Comparison of ENCODE assay signal across 8 cellular contexts in the genomic region with DNA sequence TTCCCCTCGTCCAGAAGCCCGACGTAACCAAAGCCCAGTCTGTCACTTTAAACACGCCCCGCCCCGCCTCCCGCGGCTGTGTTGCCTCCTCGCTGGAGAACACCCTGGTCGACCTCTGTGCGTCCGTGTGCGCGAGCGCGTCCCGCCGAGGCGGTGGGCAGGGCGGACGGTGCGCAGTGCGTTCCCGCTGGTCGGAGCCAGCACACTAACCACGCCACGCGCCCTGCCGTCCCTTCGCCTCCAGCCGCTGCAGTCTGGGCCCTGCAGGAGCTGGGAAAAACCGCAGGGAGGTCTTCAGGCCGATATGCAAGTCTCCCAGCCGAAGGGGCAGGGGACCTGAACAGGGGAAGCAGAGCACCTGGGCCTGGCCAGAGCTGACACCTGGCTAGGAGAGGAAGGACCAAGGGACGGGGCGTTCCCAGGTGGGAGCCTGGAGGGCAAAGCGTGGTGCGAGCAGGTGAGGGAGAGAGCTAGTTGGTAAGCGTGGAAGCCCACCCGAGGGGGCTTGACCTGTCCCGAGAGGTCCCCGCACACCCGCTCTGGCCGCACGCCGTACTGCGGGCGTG. TPM values are rescaled to one million over a fixed set of nuclear protein-coding genes. Genes with fewer than 3 reads are reported as not detected.
A peak's percentile ranks its signal among the peaks of the same experiment; 100 is the strongest.
DNase-seq lines count a peak whose midpoint lies in the region; ATAC-seq and TF ChIP-seq lines count a peak whose summit lies in the region.

No MANE protein-coding gene starts in this region.

- ATAC-seq in activated naive CD4-positive, alpha-beta T cell treated with anti-CD3 and anti-CD28 coated beads, Interleukin-2, amount 50 U/mL, for 72 hours: peak; percentile 22 to 56
- ATAC-seq in aorta (ENCODE audit: low FRiP score) (peak; percentile 34), HG02763 (IDR thresholded peaks at IDR 0.05; ENCODE audit: unreplicated experiment) (no peak)

- POLR2A ChIA-PET in SK-N-SH (lab: Yijun Ruan, JAX): interaction anchor here (0.7 to 1.3 kb wide), 7 partner anchors 10 to 50 kb away, joined by 3 to 5 read pairs (median 3); partner anchors contain the start of genes EDF1, RABL6 and TRAF2

- H3K9me3 Mint-ChIP-seq in activated naive CD4-positive, alpha-beta T cell treated with anti-CD3 and anti-CD28 coated beads, Interleukin-2, amount 50 U/mL, for 72 hours: no peaks in the 10 kb centered on the region

- TF ChIP-seq CTCF in LNCaP clone FGC (IDR thresholded peaks at IDR 0.05; ENCODE audit: control insufficient read depth, extremely low read depth, insufficient read depth): no peak
- no peak for TF ChIP-seq CTCF in SK-N-SH (IDR thresholded peaks at IDR 0.05)
- no peak for TF ChIP-seq CTCF in cardiac muscle cell (IDR thresholded peaks at IDR 0.05; ENCODE audit: low read depth, low read length)

- no peaks in the 10 kb centered on the region for H3K9me3 ChIP-seq in SK-N-SH
- no peaks in the 10 kb centered on the region for H3K9me3 ChIP-seq in cardiac muscle cell (ENCODE audit: low read depth)
- H3K9me3 ChIP-seq in aorta (ENCODE audit: control insufficient read depth, low read length): no peaks in the 10 kb centered on the region

- H3K36me3 Mint-ChIP-seq in activated naive CD4-positive, alpha-beta T cell treated with anti-CD3 and anti-CD28 coated beads, Interleukin-2, amount 50 U/mL, for 72 hours: peaks cover 8 to 23% of the 10 kb centered on the region in 2 donors

- no peaks in the 10 kb centered on the region for H3K27me3 ChIP-seq in SK-N-SH (ENCODE audit: insufficient read depth)
- H3K27me3 ChIP-seq in cardiac muscle cell: no peaks in the 10 kb centered on the region
- H3K27me3 ChIP-seq in aorta (ENCODE audit: control insufficient read depth in 1 of 2, insufficient read depth in 2 of 2, low read length in 1 of 2): no peaks in the 10 kb centered on the region

- no peaks in the 10 kb centered on the region for H3F3A ChIP-seq in SK-N-SH (replicated peaks; ENCODE audit: insufficient read depth)

- H3K79me2 ChIP-seq in SK-N-SH (ENCODE audit: insufficient read depth): peaks cover 23% of the 10 kb centered on the region; the same call in 1 of the 2 replicates

- H3K27ac ChIP-seq in SK-N-SH (ENCODE audit: low read depth in 2 of 2, low read length in 1 of 2): peak overlapping the region; percentile 84 to 98; a peak in 3 of 4 replicates
- peak overlapping the region; percentile 90 for H3K27ac ChIP-seq in cardiac muscle cell
- H3K27ac ChIP-seq in aorta (ENCODE audit: low read depth in 1 of 2, low read length in 2 of 2): no peak overlapping the region

- H3K9ac ChIP-seq in SK-N-SH: peak overlapping the region; percentile 84

- no peaks in the 10 kb centered on the region; the same call in 1 of the 2 replicates for H4K20me1 ChIP-seq in SK-N-SH (ENCODE audit: insufficient read depth)

- TF ChIP-seq EP300 in SK-N-SH (IDR thresholded peaks at IDR 0.05; ENCODE audit: borderline replicate concordance in 1 of 2, low read depth in 1 of 2, low read length in 1 of 2): no peak

- intact Hi-C loops in aorta (cut with DNase I): loop anchor here (2.0 to 10.0 kb wide), 3 partner anchors 39 to 147 kb away; partner anchors contain the start of genes TRAF2 (in 2 of the 2), CLIC3 (in 1 of the 2) and PAXX (in 1 of the 2)

- H2AFZ ChIP-seq in SK-N-SH (ENCODE audit: low read depth): no peak overlapping the region

- peak overlapping the region; percentile 99 for H3K4me3 ChIP-seq in LNCaP clone FGC (ENCODE audit: low read depth, low read length)
- H3K4me3 ChIP-seq in SK-N-SH (ENCODE audit: low read depth in 2 of 2, low read length in 1 of 2): peak overlapping the region; percentile 89 to 97
- peak overlapping the region; percentile 62 for H3K4me3 ChIP-seq in cardiac muscle cell
- H3K4me3 ChIP-seq in aorta (ENCODE audit: low read length in 2 of 2): peak overlapping the region; percentile 52 to 80

- peak overlapping the region; percentile 68 to 81 for H3K27ac Mint-ChIP-seq in activated naive CD4-positive, alpha-beta T cell treated with anti-CD3 and anti-CD28 coated beads, Interleukin-2, amount 50 U/mL, for 72 hours

- 0% methylated on average over 3 of the region's 48 CpGs for WGBS in SK-N-SH (ENCODE audit: low lambda C conversion rate)
- 0% methylated on average over 37 to 48 of the region's 48 CpGs for WGBS in aorta, 2 donors

- CTCF ChIA-PET in SK-N-SH (lab: Yijun Ruan, JAX): interaction anchor here (0.7 to 2.5 kb wide), 8 partner anchors 35 to 221 kb away, joined by 3 to 11 read pairs (median 3); partner anchors contain the start of gene TMEM141

- H3K4me1 ChIP-seq in SK-N-SH (ENCODE audit: control insufficient read depth in 1 of 2, insufficient read depth in 2 of 2, low read depth in 1 of 2, low read length in 1 of 2): peaks cover 11 to 21% of the 10 kb centered on the region in 2 experiments; a peak in 2 of 4 replicates
- H3K4me1 ChIP-seq in cardiac muscle cell (ENCODE audit: low read depth): peaks cover 11% of the 10 kb centered on the region
- no peaks in the 10 kb centered on the region for H3K4me1 ChIP-seq in aorta (ENCODE audit: control insufficient read depth in 1 of 2, insufficient read depth in 2 of 2, low read length in 2 of 2)

- DNase-seq in GM03348 (ENCODE audit: low spot score): peak; percentile 87
- peak; percentile 58 for DNase-seq in LNCaP clone FGC (ENCODE audit: low read depth)
- DNase-seq in SK-N-SH: peak; percentile 84
- DNase-seq in activated naive CD4-positive, alpha-beta T cell treated with anti-CD3 and anti-CD28 coated beads, Interleukin-2, amount 50 U/mL, for 72 hours (ENCODE audit: low spot score in 2 of 2): peak in 1 of 2 donors; percentile 91
- DNase-seq in cardiac muscle cell (ENCODE audit: low read depth in 1 of 2, low spot score in 1 of 2): peak; percentile 90 to 91
- DNase-seq in renal cortical epithelial cell (ENCODE audit: low read depth): peak; percentile 58
- peak; percentile 95 for DNase-seq in aorta

- no peak for TF ChIP-seq RAD21 in SK-N-SH (IDR thresholded peaks at IDR 0.05; ENCODE audit: low read length)

- H3K4me2 ChIP-seq in SK-N-SH: peak overlapping the region; percentile 100

- peaks cover 0 to 13% of the 10 kb centered on the region in 2 experiments for H3K36me3 ChIP-seq in SK-N-SH (replicated peaks in 1 of 2; ENCODE audit: control insufficient read depth in 1 of 2, insufficient read depth in 2 of 2, low read length in 1 of 2)
- peaks cover 9% of the 10 kb centered on the region for H3K36me3 ChIP-seq in cardiac muscle cell
- H3K36me3 ChIP-seq in aorta (ENCODE audit: control insufficient read depth in 1 of 2, insufficient read depth in 2 of 2, low read length in 1 of 2): no peaks in the 10 kb centered on the region

- no peaks in the 10 kb centered on the region for H3K9me2 ChIP-seq in SK-N-SH

TF ChIP-seq in SK-N-SH, 30 proteins besides CTCF, POLR2A, EP300 and RAD21 (continues in another document):
- TF ChIP-seq NRF1 (IDR thresholded peaks at IDR 0.05; ENCODE audit: low read depth, low read length): peak; percentile 64
- TF ChIP-seq FOSL2 (IDR thresholded peaks at IDR 0.05; ENCODE audit: borderline replicate concordance, low read depth): no peak
- TF ChIP-seq MEF2A (IDR thresholded peaks at IDR 0.05; ENCODE audit: borderline replicate concordance, low read depth): no peak

RNA-seq across cellular contexts. Expression of gene PHPT1, which starts 1.3 kb away (rescaled TPM):
- 338 and 517 TPM in 2 replicates for polyA plus RNA-seq in SK-N-SH (2012; rRNA removed)
- 293 and 298 TPM in 2 replicates for polyA plus RNA-seq in SK-N-SH (2012; cell fraction: cytosol; rRNA removed)
- 329 and 407 TPM in 2 replicates for polyA plus RNA-seq in SK-N-SH (2012; cell fraction: nucleus; rRNA removed)
- 100 to 1,000 TPM; 129 to 167 TPM for total RNA-seq in activated naive CD4-positive, alpha-beta T cell treated with anti-CD3 and anti-CD28 coated beads, Interleukin-2, amount 50 U/mL, for 72 hours
- total RNA-seq in cardiac muscle cell: 185 and 235 TPM in 2 replicates
- 557 and 565 TPM in 2 replicates for polyA plus RNA-seq in cardiac muscle cell
- 81.7 and 82.1 TPM in 2 replicates for total RNA-seq in renal cortical epithelial cell
- 10 to 100 TPM; 65.6 to 84.1 TPM for total RNA-seq in aorta
- 100 to 1,000 TPM; 129 to 165 TPM for polyA plus RNA-seq in aorta

RNA-seq across cellular contexts. Expression of gene MAMDC4, which starts 4.2 kb away (rescaled TPM):
- polyA plus RNA-seq in SK-N-SH (2012; rRNA removed) (4.2 and 5.0 TPM in 2 replicates), cardiac muscle cell (8.7 and 17.8 TPM in 2 replicates), aorta (10 to 100 TPM in 1 of 2 donors, 1 to 10 TPM in 1; 2.6 to 19.0 TPM)
- 0.45 and 0.63 TPM in 2 replicates for polyA plus RNA-seq in SK-N-SH (2012; cell fraction: cytosol; rRNA removed)
- 46.4 and 69.8 TPM in 2 replicates for polyA plus RNA-seq in SK-N-SH (2012; cell fraction: nucleus; rRNA removed)
- 10 to 100 TPM; 17.7 to 21.5 TPM for total RNA-seq in activated naive CD4-positive, alpha-beta T cell treated with anti-CD3 and anti-CD28 coated beads, Interleukin-2, amount 50 U/mL, for 72 hours
- total RNA-seq in cardiac muscle cell (22.2 and 29.7 TPM in 2 replicates), renal cortical epithelial cell (0.87 and 6.8 TPM in 2 replicates), aorta (1 to 10 TPM; 2.4 to 5.0 TPM)

RNA-seq across cellular contexts. Expression of gene AJM1, which starts 5.6 kb away (rescaled TPM):
- 2.4 and 2.6 TPM in 2 replicates for polyA plus RNA-seq in SK-N-SH (2012; rRNA removed)
- 0.68 and 1.0 TPM in 2 replicates for polyA plus RNA-seq in SK-N-SH (2012; cell fraction: cytosol; rRNA removed)
- 23.3 and 46.7 TPM in 2 replicates for polyA plus RNA-seq in SK-N-SH (2012; cell fraction: nucleus; rRNA removed)
- total RNA-seq in activated naive CD4-positive, alpha-beta T cell treated with anti-CD3 and anti-CD28 coated beads, Interleukin-2, amount 50 U/mL, for 72 hours: 1 to 10 TPM; 3.7 to 6.7 TPM
- total RNA-seq in cardiac muscle cell: 8.5 and 12.2 TPM in 2 replicates
- polyA plus RNA-seq in cardiac muscle cell: 8.7 and 12.1 TPM in 2 replicates
- 0.35 and 1.8 TPM in 2 replicates for total RNA-seq in renal cortical epithelial cell
- 1 to 10 TPM; 6.1 to 6.2 TPM for total RNA-seq in aorta
- 10 to 100 TPM in 1 of 2 donors, under 1 TPM in 1; 0.63 to 26.9 TPM for polyA plus RNA-seq in aorta

RNA-seq across cellular contexts. Expression of gene EDF1, which starts 18.2 kb away (rescaled TPM):
- polyA plus RNA-seq in SK-N-SH (2012; rRNA removed) (756 and 1,070 TPM in 2 replicates), cardiac muscle cell (496 and 793 TPM in 2 replicates), aorta (100 to 1,000 TPM; 421 to 505 TPM)
- 867 and 896 TPM in 2 replicates for polyA plus RNA-seq in SK-N-SH (2012; cell fraction: cytosol; rRNA removed)
- polyA plus RNA-seq in SK-N-SH (2012; cell fraction: nucleus; rRNA removed): 430 and 459 TPM in 2 replicates
- total RNA-seq in activated naive CD4-positive, alpha-beta T cell treated with anti-CD3 and anti-CD28 coated beads, Interleukin-2, amount 50 U/mL, for 72 hours: 100 to 1,000 TPM; 272 to 274 TPM
- total RNA-seq in cardiac muscle cell (741 and 1,028 TPM in 2 replicates), renal cortical epithelial cell (372 and 398 TPM in 2 replicates), aorta (100 to 1,000 TPM; 193 to 223 TPM)

RNA-seq across cellular contexts. Expression of gene TRAF2, which starts 38.4 kb away (rescaled TPM):
- 13.3 and 15.4 TPM in 2 replicates for polyA plus RNA-seq in SK-N-SH (2012; rRNA removed)
- 4.9 and 8.3 TPM in 2 replicates for polyA plus RNA-seq in SK-N-SH (2012; cell fraction: cytosol; rRNA removed)
- polyA plus RNA-seq in SK-N-SH (2012; cell fraction: nucleus; rRNA removed): 35.0 and 39.8 TPM in 2 replicates
- 10 to 100 TPM; 53.7 to 56.5 TPM for total RNA-seq in activated naive CD4-positive, alpha-beta T cell treated with anti-CD3 and anti-CD28 coated beads, Interleukin-2, amount 50 U/mL, for 72 hours
- total RNA-seq in cardiac muscle cell: 20.0 and 25.6 TPM in 2 replicates
- polyA plus RNA-seq in cardiac muscle cell: 37.2 and 45.6 TPM in 2 replicates
- total RNA-seq in renal cortical epithelial cell: 16.3 and 21.9 TPM in 2 replicates
- total RNA-seq in aorta: 10 to 100 TPM in 1 of 2 donors, 1 to 10 TPM in 1; 9.1 to 22.1 TPM
- polyA plus RNA-seq in aorta: 10 to 100 TPM in 1 of 2 donors, 1 to 10 TPM in 1; 4.8 to 14.0 TPM

Comparison
In these comparisons a context has a peak if more than half of its experiments do, and no peak if none do; other contexts are left out.
1. H3K27ac ChIP-seq: peak in SK-N-SH (2 of 2) and cardiac muscle cell (single experiment); none in aorta (0 of 2).
2. Peak in every context shown above with its lines, with median percentiles within 50 percentile points of each other: H3K4me3 ChIP-seq.